18 cellular contexts compared by ENCODE assay signal in genomic region chr7:81209059-81209458, GRCh38.
A peak's percentile ranks its signal among the peaks of the same experiment; 100 is the strongest.
DNase-seq lines count a peak whose midpoint lies in the region; ATAC-seq, FAIRE-seq and TF ChIP-seq lines count a peak whose summit lies in the region.
"Had no signal": no experiment of that assay in that cellular context is flagged by ENCODE, and none has a peak within 500 bp of the region (broad histone marks: within the 10 kb centered on the region; RNA-seq: fewer than 3 reads in every experiment).

No MANE protein-coding gene starts in this region.

- no peaks in the 10 kb centered on the region for H3K9me3 Mint-ChIP-seq in astrocyte (ENCODE audit: unreplicated experiment)

- no peak for TF ChIP-seq POLR2A in breast epithelium (IDR thresholded peaks at IDR 0.05)

- no peak for ATAC-seq in HG02981 (IDR thresholded peaks at IDR 0.05; ENCODE audit: unreplicated experiment)
- ATAC-seq: SK-N-SH treated with all-trans-retinoic acid at 6 μM for 48 hours had no signal

- H3K4me3 Mint-ChIP-seq in astrocyte (ENCODE audit: unreplicated experiment): no peak overlapping the region

- CTCF ChIA-PET in mammary epithelial cell (lab: Charles Lee; ENCODE audit: low non-redundant PET): interaction anchor here (0.7 kb wide), 1 partner anchor 261 kb away, joined by 3 read pairs; no protein-coding TSS in a partner anchor

- H3K27ac ChIP-seq in mammary epithelial cell (ENCODE audit: insufficient read depth, low read depth, low read length) (no peak overlapping the region), breast epithelium (no peak overlapping the region), astrocyte (ENCODE audit: low read depth, low read length) (no peak overlapping the region), mesenchymal stem cell (ENCODE audit: low read length, poor library complexity, severe bottlenecking) (no peak overlapping the region)
- H3K27ac ChIP-seq: 22Rv1; BLaER1 treated with 17β-estradiol and CSF1 and Interleukin-3, amounts not matched to agents 10 nM and 100 nM had no signal

- no peaks in the 10 kb centered on the region for H3K27me3 Mint-ChIP-seq in astrocyte (ENCODE audit: low read depth, unreplicated experiment)

- H2BK12ac ChIP-seq in mesenchymal stem cell (ENCODE audit: low read length in 2 of 2): peak overlapping the region; percentile 29 to 41

- H3K4me3 ChIP-seq in mammary epithelial cell (replicated peaks in 1 of 3; ENCODE audit: insufficient read depth in 1 of 3, low read depth in 2 of 3, low read length in 3 of 3): no peak overlapping the region
- H3K4me3 ChIP-seq in breast epithelium: no peak overlapping the region
- H3K4me3 ChIP-seq in astrocyte (ENCODE audit: insufficient read depth, low read depth, low read length): no peak overlapping the region
- no peak overlapping the region for H3K4me3 ChIP-seq in mesenchymal stem cell (ENCODE audit: insufficient read depth in 1 of 2, low read depth in 1 of 2, low read length in 2 of 2)
- no peak overlapping the region for H3K4me3 ChIP-seq in BE2C (ENCODE audit: low read depth, low read length)
- H3K4me3 ChIP-seq: BLaER1 treated with 17β-estradiol and CSF1 and Interleukin-3, amounts not matched to agents 10 nM and 100 nM had no signal

- H3K9ac ChIP-seq in mammary epithelial cell (ENCODE audit: insufficient read depth, low read length) (no peak overlapping the region), astrocyte (ENCODE audit: low read length) (no peak overlapping the region), mesenchymal stem cell (ENCODE audit: low read length) (no peak overlapping the region)
- H3K9ac ChIP-seq: BLaER1 treated with 17β-estradiol and CSF1 and Interleukin-3, amounts not matched to agents 10 nM and 100 nM had no signal

- H4K20me1 ChIP-seq in mammary epithelial cell (ENCODE audit: insufficient read depth, low read length) (no peaks in the 10 kb centered on the region), astrocyte (ENCODE audit: insufficient read depth, low read length) (no peaks in the 10 kb centered on the region)
- H4K20me1 ChIP-seq: BLaER1 treated with 17β-estradiol and CSF1 and Interleukin-3, amounts not matched to agents 10 nM and 100 nM had no signal

- H3K23ac ChIP-seq in mesenchymal stem cell (ENCODE audit: low read length in 2 of 2): no peak overlapping the region

- H3K4me2 ChIP-seq in mammary epithelial cell (ENCODE audit: insufficient read depth, low read depth, low read length) (no peak overlapping the region), astrocyte (ENCODE audit: low read length) (no peak overlapping the region), mesenchymal stem cell (ENCODE audit: low read length, poor library complexity, severe bottlenecking) (no peak overlapping the region)
- H3K4me2 ChIP-seq: BLaER1 treated with 17β-estradiol and CSF1 and Interleukin-3, amounts not matched to agents 10 nM and 100 nM had no signal

- TF ChIP-seq CTCF in mammary epithelial cell (conservative IDR thresholded peaks at IDR 0.05 in 1 of 2, IDR thresholded peaks at IDR 0.05 in 1 of 2; ENCODE audit: extremely low read depth in 1 of 2, insufficient read depth in 1 of 2, low read depth in 1 of 2, low read length in 2 of 2): no peak
- TF ChIP-seq CTCF in breast epithelium (IDR thresholded peaks at IDR 0.05): no peak
- no peak for TF ChIP-seq CTCF in astrocyte (IDR thresholded peaks at IDR 0.05; ENCODE audit: insufficient read depth, low read depth, low read length)
- no peak for TF ChIP-seq CTCF in BE2C (IDR thresholded peaks at IDR 0.05; ENCODE audit: low read depth, low read length)

- H3K4ac ChIP-seq in mesenchymal stem cell (ENCODE audit: low read depth in 1 of 2, low read length in 2 of 2): no peak overlapping the region

- intact Hi-C loops in mammary epithelial cell (cut with micrococcal nuclease): no loop called here
- intact Hi-C loops in breast epithelium (cut with DNase I; ENCODE audit: low total_unique reads): no loop called here
- intact Hi-C loops in posterior cingulate gyrus (cut with DNase I): no loop called here

- H4K91ac ChIP-seq in mesenchymal stem cell (ENCODE audit: low read length): no peak overlapping the region

- in situ Hi-C loops in mammary epithelial cell (cut with MboI; ENCODE audit: low sequenced_read_pairs in 2 of 2): no loop called here

- H3K14ac ChIP-seq in mesenchymal stem cell (ENCODE audit: low read length in 2 of 2): no peak overlapping the region

- WGBS in mammary epithelial cell (ENCODE audit: low coverage, missing lambda C conversion rate): 100% methylated on average over 2 of the region's 2 CpGs
- 93% methylated on average over 2 of the region's 2 CpGs for WGBS in mesenchymal stem cell

- H3K27ac Mint-ChIP-seq in astrocyte (ENCODE audit: unreplicated experiment): peak overlapping the region; percentile 93

- H2BK5ac ChIP-seq in mesenchymal stem cell (ENCODE audit: low read depth, low read length, poor library complexity, severe bottlenecking): no peak overlapping the region

- H3K18ac ChIP-seq in mesenchymal stem cell (ENCODE audit: low read depth in 1 of 2, low read length in 2 of 2): no peak overlapping the region

- H2AFZ ChIP-seq in mammary epithelial cell (ENCODE audit: low read depth, low read length): peak overlapping the region; percentile 20
- H2AFZ ChIP-seq in astrocyte (ENCODE audit: low read depth, low read length): peak overlapping the region; percentile 3
- H2AFZ ChIP-seq in mesenchymal stem cell (ENCODE audit: low read depth, low read length): no peak overlapping the region

- no peaks in the 10 kb centered on the region for H3K36me3 Mint-ChIP-seq in astrocyte (ENCODE audit: low read depth, unreplicated experiment)

- no peak for FAIRE-seq in astrocyte (lab: Jason Lieb, UNC)
- FAIRE-seq: RCC 7860 had no signal

- no peak overlapping the region for H2BK120ac ChIP-seq in mesenchymal stem cell (ENCODE audit: low read depth, low read length)

- H2AK5ac ChIP-seq in mesenchymal stem cell (ENCODE audit: low read length, severe bottlenecking): no peak overlapping the region

- no peak for DNase-seq in mammary epithelial cell
- no peak for DNase-seq in breast epithelium (ENCODE audit: low spot score in 2 of 2)
- DNase-seq in astrocyte (ENCODE audit: low read depth): no peak
- DNase-seq in mesenchymal stem cell: no peak
- no peak for DNase-seq in BE2C
- no peak for DNase-seq in NOMO-1 treated with dmso at 0.1 percent for 144 hours (lab: John Stamatoyannopoulos, UW; ENCODE audit: unreplicated experiment)
- DNase-seq in posterior cingulate gyrus: no peak
- DNase-seq: H7, NCI-H1092, NCI-H1694 treated with DMSO at 0.1 percent for 48 hours, NCI-H446 treated with DMSO at 0.1 percent for 48 hours, NCI-H748 treated with DMSO at 0.1 percent for 48 hours, SHP77 had no signal

- dilution Hi-C loops in mammary epithelial cell (cut with HindIII; ENCODE audit: low sequenced_read_pairs): no loop called here

- peaks cover 34% of the 10 kb centered on the region for H3K4me1 Mint-ChIP-seq in astrocyte (ENCODE audit: low read depth, unreplicated experiment)

- no peak overlapping the region for H4K8ac ChIP-seq in mesenchymal stem cell (ENCODE audit: low read length)

- H3K9me3 ChIP-seq in mammary epithelial cell (replicated peaks; ENCODE audit: insufficient read depth, low read length): no peaks in the 10 kb centered on the region
- no peaks in the 10 kb centered on the region for H3K9me3 ChIP-seq in breast epithelium
- no peaks in the 10 kb centered on the region for H3K9me3 ChIP-seq in astrocyte (ENCODE audit: insufficient read depth, low read depth, low read length)
- no peaks in the 10 kb centered on the region for H3K9me3 ChIP-seq in mesenchymal stem cell (ENCODE audit: control insufficient read depth, low read length)
- no peaks in the 10 kb centered on the region for H3K9me3 ChIP-seq in BE2C
- H3K9me3 ChIP-seq: BLaER1 treated with 17β-estradiol and CSF1 and Interleukin-3, amounts not matched to agents 10 nM and 100 nM had no signal

- BruUV-seq in mammary epithelial cell (replicated peaks; lab: Mats Ljungman, UMichigan): no TSS peak

- H3K79me2 ChIP-seq in mammary epithelial cell (ENCODE audit: insufficient read depth, low read length): no peaks in the 10 kb centered on the region
- H3K79me2 ChIP-seq in astrocyte (ENCODE audit: insufficient read depth, low read length): no peaks in the 10 kb centered on the region

- no peak overlapping the region for H2BK15ac ChIP-seq in mesenchymal stem cell (ENCODE audit: low read depth, poor library complexity, severe bottlenecking)

- H3K27me3 ChIP-seq in mammary epithelial cell (ENCODE audit: insufficient read depth, low read length) (no peaks in the 10 kb centered on the region), breast epithelium (no peaks in the 10 kb centered on the region), astrocyte (ENCODE audit: insufficient read depth, low read length) (no peaks in the 10 kb centered on the region), mesenchymal stem cell (ENCODE audit: control insufficient read depth in 1 of 2, insufficient read depth in 1 of 2, low read length in 2 of 2) (no peaks in the 10 kb centered on the region), BE2C (no peaks in the 10 kb centered on the region)
- H3K27me3 ChIP-seq: BLaER1 treated with 17β-estradiol and CSF1 and Interleukin-3, amounts not matched to agents 10 nM and 100 nM had no signal

- H3K36me3 ChIP-seq in mammary epithelial cell (ENCODE audit: insufficient read depth, low read length) (no peaks in the 10 kb centered on the region), breast epithelium (no peaks in the 10 kb centered on the region), astrocyte (ENCODE audit: insufficient read depth, low read length) (no peaks in the 10 kb centered on the region), mesenchymal stem cell (ENCODE audit: control insufficient read depth in 1 of 2, insufficient read depth in 2 of 2, low read depth in 1 of 2, low read length in 2 of 2) (no peaks in the 10 kb centered on the region), BE2C (no peaks in the 10 kb centered on the region)
- H3K36me3 ChIP-seq: BLaER1 treated with 17β-estradiol and CSF1 and Interleukin-3, amounts not matched to agents 10 nM and 100 nM had no signal

- H3K4me1 ChIP-seq in mammary epithelial cell (ENCODE audit: insufficient read depth, low read length) (no peaks in the 10 kb centered on the region), breast epithelium (no peaks in the 10 kb centered on the region), astrocyte (ENCODE audit: insufficient read depth, low read length) (no peaks in the 10 kb centered on the region), mesenchymal stem cell (ENCODE audit: control insufficient read depth, insufficient read depth, low read depth, low read length) (peaks cover 2% of the 10 kb centered on the region), BE2C (no peaks in the 10 kb centered on the region; the same call in 1 of the 2 replicates)
- H3K4me1 ChIP-seq: BLaER1 treated with 17β-estradiol and CSF1 and Interleukin-3, amounts not matched to agents 10 nM and 100 nM had no signal

- no peaks in the 10 kb centered on the region for H3K79me1 ChIP-seq in mesenchymal stem cell (replicated peaks; ENCODE audit: low read length, poor library complexity, severe bottlenecking)
